Comparison of ENCODE assay signal across 8 cellular contexts in genomic region chr15:20356444-20357138, GRCh38.
DNase-seq lines count a peak whose midpoint lies in the region; ATAC-seq and TF ChIP-seq lines count a peak whose summit lies in the region.

No MANE protein-coding gene starts in this region.

- H3K27ac Mint-ChIP-seq in activated T-helper 2 cell treated with anti-CD3 and anti-CD28 coated beads, Interferon-gamma antibody, Interleukin-2, Interleukin-4, amounts not matched to agents 10 μg/mL and 5 μg/mL and 100 μg/mL, durations not matched to agents 14 hours and 24 hours and 36 hours = no peak overlapping the region

- no peaks in the 10 kb centered on the region for H3K9me3 Mint-ChIP-seq in activated T-helper 2 cell treated with anti-CD3 and anti-CD28 coated beads, Interferon-gamma antibody, Interleukin-2, Interleukin-4, amounts not matched to agents 10 μg/mL and 5 μg/mL and 100 μg/mL, durations not matched to agents 14 hours and 24 hours and 36 hours

- peak; percentile 55 for ATAC-seq in GM21390 (IDR thresholded peaks at IDR 0.05; ENCODE audit: unreplicated experiment)
- peak; percentile 50 for ATAC-seq in left ventricle myocardium superior

- intact Hi-C loops in activated T-helper 2 cell treated with anti-CD3 and anti-CD28 coated beads, Interferon-gamma antibody, Interleukin-2, Interleukin-4, amounts not matched to agents 10 μg/mL and 5 μg/mL and 100 μg/mL, durations not matched to agents 14 hours and 24 hours and 36 hours (cut with micrococcal nuclease) = loop anchor here (10.0 kb wide), 1 partner anchor 58 kb away; no protein-coding TSS in a partner anchor
- intact Hi-C loops in left ventricle myocardium superior (cut with micrococcal nuclease) = loop anchor here (10.0 kb wide), 1 partner anchor 48 kb away; no protein-coding TSS in a partner anchor

- H3K36me3 Mint-ChIP-seq in activated T-helper 2 cell treated with anti-CD3 and anti-CD28 coated beads, Interferon-gamma antibody, Interleukin-2, Interleukin-4, amounts not matched to agents 10 μg/mL and 5 μg/mL and 100 μg/mL, durations not matched to agents 14 hours and 24 hours and 36 hours (ENCODE audit: low read depth) = no peaks in the 10 kb centered on the region

- TF ChIP-seq CTCF in AG09309 (IDR thresholded peaks at IDR 0.05; ENCODE audit: control insufficient read depth, insufficient read depth, low read depth, low read length, missing control alignments) = peak; percentile 53

- H3K4me3 Mint-ChIP-seq in activated T-helper 2 cell treated with anti-CD3 and anti-CD28 coated beads, Interferon-gamma antibody, Interleukin-2, Interleukin-4, amounts not matched to agents 10 μg/mL and 5 μg/mL and 100 μg/mL, durations not matched to agents 14 hours and 24 hours and 36 hours (ENCODE audit: low read depth) = no peak overlapping the region

- H3K4me1 Mint-ChIP-seq in activated T-helper 2 cell treated with anti-CD3 and anti-CD28 coated beads, Interferon-gamma antibody, Interleukin-2, Interleukin-4, amounts not matched to agents 10 μg/mL and 5 μg/mL and 100 μg/mL, durations not matched to agents 14 hours and 24 hours and 36 hours (ENCODE audit: low read depth) = peaks cover 5% of the 10 kb centered on the region

- no peak overlapping the region for H3K4me3 ChIP-seq in AG09309 (ENCODE audit: control insufficient read depth, low read depth, low read length)

- no peak for DNase-seq in AG09309 (ENCODE audit: low read depth)
- peak; percentile 90 for DNase-seq in NCI-H460 (ENCODE audit: extremely low read depth, low read depth)
- DNase-seq in activated T-helper 2 cell treated with anti-CD3 and anti-CD28 coated beads, Interferon-gamma antibody, Interleukin-2, Interleukin-4, amounts not matched to agents 10 μg/mL and 5 μg/mL and 100 μg/mL, durations not matched to agents 14 hours and 24 hours and 36 hours (ENCODE audit: low spot score) = peak; percentile 67
- DNase-seq in left ventricle myocardium superior = peak; percentile 66
- DNase-seq in stimulated activated CD4-positive, alpha-beta T cell treated with anti-CD3 and anti-CD28 coated beads, Interleukin-12 subunit alpha, Interleukin-12 subunit beta, amount 100 ng/mL, for 24 hours (ENCODE audit: low read depth in 2 of 2) = peak; percentile 78 to 89
- no peak for DNase-seq in SHP77 treated with DMSO at 0.1 percent for 48 hours (lab: John Stamatoyannopoulos, UW)
- no peak for DNase-seq in NK-92 treated with Interleukin-12 subunit alpha and Interleukin-12 subunit beta, amount 100 ng/mL, for 24 hours (lab: John Stamatoyannopoulos, UW)

- no peaks in the 10 kb centered on the region for H3K27me3 Mint-ChIP-seq in activated T-helper 2 cell treated with anti-CD3 and anti-CD28 coated beads, Interferon-gamma antibody, Interleukin-2, Interleukin-4, amounts not matched to agents 10 μg/mL and 5 μg/mL and 100 μg/mL, durations not matched to agents 14 hours and 24 hours and 36 hours (ENCODE audit: low read depth)

Comparison
In these comparisons a context has a peak if more than half of its experiments do, and no peak if none do; other contexts are left out.
1. DNase-seq: peak in NCI-H460 (single experiment), activated T-helper 2 cell treated with anti-CD3 and anti-CD28 coated beads, Interferon-gamma antibody, Interleukin-2, Interleukin-4, amounts not matched to agents 10 μg/mL and 5 μg/mL and 100 μg/mL, durations not matched to agents 14 hours and 24 hours and 36 hours (single experiment), left ventricle myocardium superior (single experiment) and stimulated activated CD4-positive, alpha-beta T cell treated with anti-CD3 and anti-CD28 coated beads, Interleukin-12 subunit alpha, Interleukin-12 subunit beta, amount 100 ng/mL, for 24 hours (2 of 2); none in AG09309 (single experiment), SHP77 treated with DMSO at 0.1 percent for 48 hours (single experiment) and NK-92 treated with Interleukin-12 subunit alpha and Interleukin-12 subunit beta, amount 100 ng/mL, for 24 hours (single experiment).